Comparison of ENCODE assay signal across 8 cellular contexts in the genomic region with DNA sequence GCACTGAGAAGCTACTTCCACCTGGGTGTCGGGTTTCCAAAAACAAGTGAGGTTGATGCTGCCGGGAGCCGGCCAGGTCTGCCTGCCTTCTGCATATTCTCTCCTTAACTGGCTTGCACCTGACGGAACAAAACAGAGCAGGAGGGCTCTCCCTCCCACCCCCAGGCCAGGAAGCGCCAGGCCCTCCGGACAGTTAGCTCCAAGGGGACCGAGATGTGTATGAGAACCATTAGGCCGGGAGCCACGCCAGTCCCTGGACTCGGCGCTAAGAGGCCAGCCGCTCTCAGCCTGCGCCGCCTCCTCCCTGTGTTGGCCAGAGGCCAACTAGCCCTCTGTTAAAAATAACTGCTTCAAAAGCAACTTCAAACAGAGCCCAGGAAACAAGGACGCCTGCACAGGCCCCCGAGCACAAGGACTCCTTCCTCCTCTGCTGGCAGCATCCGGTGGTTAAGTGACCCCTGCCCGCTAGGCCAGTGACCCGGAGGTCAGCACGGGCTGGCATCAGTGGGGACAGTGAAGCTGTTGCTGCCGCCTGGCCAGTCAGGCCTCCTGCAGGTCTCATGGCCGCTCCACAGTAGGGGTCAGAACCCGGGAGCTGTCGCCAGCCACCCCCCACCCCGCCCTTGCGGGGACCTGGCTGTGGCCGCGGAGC.
DNase-seq lines count a peak whose midpoint lies in the region; ATAC-seq and TF ChIP-seq lines count a peak whose summit lies in the region.

No MANE protein-coding gene starts in this region.

- no peaks in the 10 kb centered on the region for H4K20me1 ChIP-seq in PC-3 (ENCODE audit: low read length)

- H3K9me3 ChIP-seq in BE2C (no peaks in the 10 kb centered on the region), esophagus muscularis mucosa (no peaks in the 10 kb centered on the region), PC-3 (ENCODE audit: low read length) (no peaks in the 10 kb centered on the region)
- peaks cover 10% of the 10 kb centered on the region for H3K9me3 ChIP-seq in effector memory CD4-positive, alpha-beta T cell (ENCODE audit: control insufficient read depth, low read length)

- WGBS in esophagus muscularis mucosa: 9% methylated on average over 19 of the region's 28 CpGs

- peak overlapping the region; percentile 42 to 79 (median 74) for H3K27ac ChIP-seq in esophagus muscularis mucosa (replicated peaks in 1 of 4)
- H3K27ac ChIP-seq in effector memory CD4-positive, alpha-beta T cell (ENCODE audit: insufficient read depth, low read length, poor library complexity, severe bottlenecking): no peak overlapping the region
- no peak overlapping the region for H3K27ac ChIP-seq in PC-3 (ENCODE audit: low read length)

- H3K27me3 ChIP-seq in BE2C (no peaks in the 10 kb centered on the region), esophagus muscularis mucosa (no peaks in the 10 kb centered on the region), PC-3 (ENCODE audit: low read length) (no peaks in the 10 kb centered on the region)
- H3K27me3 ChIP-seq in effector memory CD4-positive, alpha-beta T cell (replicated peaks; ENCODE audit: control insufficient read depth, insufficient read depth, low read length, poor library complexity, severe bottlenecking): no peaks in the 10 kb centered on the region

- H3K4me1 ChIP-seq in BE2C (peaks cover 13% of the 10 kb centered on the region), esophagus muscularis mucosa (peaks cover 17 to 20% (median 18%) of the 10 kb centered on the region in 4 donors), PC-3 (ENCODE audit: insufficient read depth, low read length) (no peaks in the 10 kb centered on the region)
- H3K4me1 ChIP-seq in effector memory CD4-positive, alpha-beta T cell (ENCODE audit: control insufficient read depth, insufficient read depth, low read length, poor library complexity, severe bottlenecking): no peaks in the 10 kb centered on the region

- H3K4me3 ChIP-seq in BE2C (ENCODE audit: low read depth, low read length): peak overlapping the region; percentile 41
- H3K4me3 ChIP-seq in esophagus muscularis mucosa: peak overlapping the region in 3 of 4 donors; percentile 12 to 34 (median 31)
- no peak overlapping the region for H3K4me3 ChIP-seq in effector memory CD4-positive, alpha-beta T cell (ENCODE audit: insufficient read depth, low read depth, low read length, poor library complexity, severe bottlenecking)
- H3K4me3 ChIP-seq in PC-3 (ENCODE audit: low read length): no peak overlapping the region

- H3K9ac ChIP-seq in PC-3 (ENCODE audit: low read length): no peak overlapping the region

- ATAC-seq in HG02588 (IDR thresholded peaks at IDR 0.05; ENCODE audit: unreplicated experiment) (no peak), PC-3 (no peak)

- DNase-seq in BE2C (peak; percentile 82), NCI-H2171 treated with DMSO at 0.1 percent for 48 hours (lab: John Stamatoyannopoulos, UW) (peak; percentile 66), esophagus muscularis mucosa (ENCODE audit: extremely low spot score) (no peak), middle frontal gyrus (ENCODE audit: extremely low spot score, low spot score) (peak; percentile 56), PC-3 (no peak), HuH-7 (ENCODE audit: low spot score) (no peak)
- DNase-seq in effector memory CD4-positive, alpha-beta T cell: no peak

- H3K9me2 ChIP-seq in PC-3 (replicated peaks; ENCODE audit: low read length): no peaks in the 10 kb centered on the region

- no TSS peak for BruUV-seq in PC-3 (replicated peaks; lab: Mats Ljungman, UMichigan)

- intact Hi-C loops in esophagus muscularis mucosa (cut with DNase I) (loop anchor here (5.0 kb wide), 1 partner anchor 107 kb away; a partner anchor contains a TSS), PC-3 (cut with micrococcal nuclease) (no loop called here)

- TF ChIP-seq POLR2A in esophagus muscularis mucosa (IDR thresholded peaks at IDR 0.05; ENCODE audit: low read depth): no peak

- H3K4me2 ChIP-seq in PC-3 (ENCODE audit: low read length): no peak overlapping the region

- H3K79me2 ChIP-seq in PC-3 (ENCODE audit: low read length): no peaks in the 10 kb centered on the region

- no peaks in the 10 kb centered on the region for H3F3A ChIP-seq in PC-3 (ENCODE audit: low read length, unreplicated experiment)

- POLR2A ChIA-PET in PC-3 (lab: Charles Lee; ENCODE audit: unreplicated experiment): no interaction called here

- no peak for TF ChIP-seq CTCF in BE2C (IDR thresholded peaks at IDR 0.05; ENCODE audit: low read depth, low read length)
- no peak for TF ChIP-seq CTCF in esophagus muscularis mucosa (IDR thresholded peaks at IDR 0.05)
- TF ChIP-seq CTCF in PC-3 (conservative IDR thresholded peaks at IDR 0.05; ENCODE audit: low read depth, low read length): no peak

- no peak overlapping the region for H2AFZ ChIP-seq in PC-3 (ENCODE audit: low read length)

- CTCF ChIA-PET in PC-3 (lab: Charles Lee): no interaction called here

- no peaks in the 10 kb centered on the region for H3K36me3 ChIP-seq in BE2C
- no peaks in the 10 kb centered on the region for H3K36me3 ChIP-seq in esophagus muscularis mucosa
- no peaks in the 10 kb centered on the region for H3K36me3 ChIP-seq in effector memory CD4-positive, alpha-beta T cell (ENCODE audit: control insufficient read depth, insufficient read depth, low read length)
- no peaks in the 10 kb centered on the region for H3K36me3 ChIP-seq in PC-3 (ENCODE audit: low read depth, low read length)

- no peak for TF ChIP-seq EP300 in esophagus muscularis mucosa (IDR thresholded peaks at IDR 0.05)

Comparison
In these comparisons a context has a peak if more than half of its experiments do, and no peak if none do; other contexts are left out.
1. DNase-seq: peak in BE2C (single experiment), NCI-H2171 treated with DMSO at 0.1 percent for 48 hours (single experiment) and middle frontal gyrus (single experiment); none in esophagus muscularis mucosa (single experiment), effector memory CD4-positive, alpha-beta T cell (0 of 3), PC-3 (single experiment) and HuH-7 (single experiment).
2. H3K4me3 ChIP-seq: peak in BE2C (single experiment) and esophagus muscularis mucosa (3 of 4); none in effector memory CD4-positive, alpha-beta T cell (single experiment) and PC-3 (single experiment).
3. H3K27ac ChIP-seq: peak in esophagus muscularis mucosa (4 of 4); none in effector memory CD4-positive, alpha-beta T cell (single experiment) and PC-3 (single experiment).